ENCODE assay signal across 25 cellular contexts in genomic region chr17:51189628-51190027, GRCh38. TPM values are rescaled to one million over a fixed set of nuclear protein-coding genes. Genes with fewer than 3 reads are reported as not detected.
DNase-seq lines count a peak whose midpoint lies in the region; ATAC-seq and TF ChIP-seq lines count a peak whose summit lies in the region.
"Had no signal": no experiment of that assay in that cellular context is flagged by ENCODE, and none has a peak within 500 bp of the region (broad histone marks: within the 10 kb centered on the region; RNA-seq: fewer than 3 reads in every experiment).

No MANE protein-coding gene starts in this region.

- no peaks in the 10 kb centered on the region for H3K4me1 ChIP-seq in mesenchymal stem cell (ENCODE audit: control insufficient read depth, insufficient read depth, low read depth, low read length)
- H3K4me1 ChIP-seq: BLaER1 treated with 17β-estradiol and CSF1 and Interleukin-3, amounts not matched to agents 10 nM and 100 nM; body of pancreas; HAP-1; suprapubic skin; vagina had no signal

- no peak overlapping the region for H3K27ac ChIP-seq in mesenchymal stem cell (ENCODE audit: low read length, poor library complexity, severe bottlenecking)
- H3K27ac ChIP-seq: BLaER1 treated with 17β-estradiol and CSF1 and Interleukin-3, amounts not matched to agents 10 nM and 100 nM; body of pancreas; suprapubic skin; vagina had no signal

- H2BK120ac ChIP-seq in mesenchymal stem cell (ENCODE audit: low read depth, low read length), result no peak overlapping the region

- H3K36me3 ChIP-seq in mesenchymal stem cell (ENCODE audit: control insufficient read depth in 1 of 2, insufficient read depth in 2 of 2, low read depth in 1 of 2, low read length in 2 of 2), result peaks cover 19 to 75% of the 10 kb centered on the region in 2 experiments

- no peak overlapping the region for H2AK5ac ChIP-seq in mesenchymal stem cell (ENCODE audit: low read length, severe bottlenecking)

- no peak for TF ChIP-seq CTCF in brain (conservative IDR thresholded peaks at IDR 0.05)

- no peaks in the 10 kb centered on the region for H3K27me3 Mint-ChIP-seq in activated T-cell treated with anti-CD3 and anti-CD28 coated beads, Interleukin-2, amount 50 U/mL, for 72 hours (ENCODE audit: low read depth)
- no peaks in the 10 kb centered on the region for H3K27me3 Mint-ChIP-seq in activated T-cell treated with anti-CD3 and anti-CD28 coated beads, Interleukin-2, amount 50 U/mL, for 4 hours (ENCODE audit: low read depth)
- H3K27me3 Mint-ChIP-seq in brain, result no peaks in the 10 kb centered on the region
- H3K27me3 Mint-ChIP-seq: activated naive CD8-positive, alpha-beta T cell treated with anti-CD3 and anti-CD28 coated beads, Interleukin-2, amount 10 ng/mL, durations not matched to agents 7 days and 5 days had no signal

- H3K14ac ChIP-seq in mesenchymal stem cell (ENCODE audit: low read length in 2 of 2), result no peak overlapping the region

- peaks cover 2% of the 10 kb centered on the region for H3K79me1 ChIP-seq in mesenchymal stem cell (replicated peaks; ENCODE audit: low read length, poor library complexity, severe bottlenecking)

- no peak for ATAC-seq in activated T-cell treated with anti-CD3 and anti-CD28 coated beads, Interleukin-2, amount 50 U/mL, for 72 hours (replicated peaks in 1 of 2)
- ATAC-seq in activated T-cell treated with anti-CD3 and anti-CD28 coated beads, Interleukin-2, amount 50 U/mL, for 4 hours, result no peak
- no peak for ATAC-seq in stimulated activated effector memory CD8-positive, alpha-beta T cell treated with anti-CD3 and anti-CD28 coated beads, Interleukin-12 subunit alpha, Interleukin-12 subunit beta, amount 100 ng/mL, for 72 hours
- ATAC-seq: body of pancreas, right cardiac atrium had no signal

- peaks cover 5 to 8% of the 10 kb centered on the region in 2 donors for H3K36me3 Mint-ChIP-seq in activated T-cell treated with anti-CD3 and anti-CD28 coated beads, Interleukin-2, amount 50 U/mL, for 72 hours (ENCODE audit: insufficient read depth in 2 of 2)
- H3K36me3 Mint-ChIP-seq in activated T-cell treated with anti-CD3 and anti-CD28 coated beads, Interleukin-2, amount 50 U/mL, for 4 hours (ENCODE audit: insufficient read depth), result peaks cover 33% of the 10 kb centered on the region
- peaks cover 74% of the 10 kb centered on the region for H3K36me3 Mint-ChIP-seq in brain
- H3K36me3 Mint-ChIP-seq in stimulated activated effector memory CD8-positive, alpha-beta T cell treated with anti-CD3 and anti-CD28 coated beads, Interleukin-12 subunit alpha, Interleukin-12 subunit beta, amount 100 ng/mL, for 72 hours, result peaks cover 93% of the 10 kb centered on the region

- H3K4me3 ChIP-seq in mesenchymal stem cell (ENCODE audit: insufficient read depth in 1 of 2, low read depth in 1 of 2, low read length in 2 of 2), result no peak overlapping the region
- H3K4me3 ChIP-seq: BLaER1 treated with 17β-estradiol and CSF1 and Interleukin-3, amounts not matched to agents 10 nM and 100 nM; body of pancreas; HAP-1; lung; suprapubic skin; vagina had no signal

- H3K4me3 Mint-ChIP-seq in activated T-cell treated with anti-CD3 and anti-CD28 coated beads, Interleukin-2, amount 50 U/mL, for 72 hours, result no peak overlapping the region
- H3K4me3 Mint-ChIP-seq in activated T-cell treated with anti-CD3 and anti-CD28 coated beads, Interleukin-2, amount 50 U/mL, for 4 hours, result no peak overlapping the region
- no peak overlapping the region for H3K4me3 Mint-ChIP-seq in brain
- H3K4me3 Mint-ChIP-seq in stimulated activated effector memory CD8-positive, alpha-beta T cell treated with anti-CD3 and anti-CD28 coated beads, Interleukin-12 subunit alpha, Interleukin-12 subunit beta, amount 100 ng/mL, for 72 hours, result no peak overlapping the region
- H3K4me3 Mint-ChIP-seq: activated naive CD8-positive, alpha-beta T cell treated with anti-CD3 and anti-CD28 coated beads, Interleukin-2, amount 10 ng/mL, durations not matched to agents 7 days and 5 days; activated T-helper 1 cell treated with anti-CD3 and anti-CD28 coated beads, Interleukin-12 subunit alpha, Interleukin-12 subunit beta, Interleukin-2, Interleukin-4 antibody, amounts not matched to agents 30 ng/mL and 10 ng/mL and 1 ng/mL, durations not matched to agents 14 hours and 24 hours and 36 hours had no signal

- H3K9me3 Mint-ChIP-seq in activated T-cell treated with anti-CD3 and anti-CD28 coated beads, Interleukin-2, amount 50 U/mL, for 72 hours, result no peaks in the 10 kb centered on the region
- no peaks in the 10 kb centered on the region for H3K9me3 Mint-ChIP-seq in activated T-cell treated with anti-CD3 and anti-CD28 coated beads, Interleukin-2, amount 50 U/mL, for 4 hours
- no peaks in the 10 kb centered on the region for H3K9me3 Mint-ChIP-seq in brain
- no peaks in the 10 kb centered on the region for H3K9me3 Mint-ChIP-seq in stimulated activated effector memory CD8-positive, alpha-beta T cell treated with anti-CD3 and anti-CD28 coated beads, Interleukin-12 subunit alpha, Interleukin-12 subunit beta, amount 100 ng/mL, for 72 hours
- H3K9me3 Mint-ChIP-seq: activated naive CD8-positive, alpha-beta T cell treated with anti-CD3 and anti-CD28 coated beads, Interleukin-2, amount 10 ng/mL, durations not matched to agents 7 days and 5 days; activated T-helper 1 cell treated with anti-CD3 and anti-CD28 coated beads, Interleukin-12 subunit alpha, Interleukin-12 subunit beta, Interleukin-2, Interleukin-4 antibody, amounts not matched to agents 30 ng/mL and 10 ng/mL and 1 ng/mL, durations not matched to agents 14 hours and 24 hours and 36 hours had no signal

- H3K4me2 ChIP-seq in mesenchymal stem cell (ENCODE audit: low read length, poor library complexity, severe bottlenecking), result no peak overlapping the region
- H3K4me2 ChIP-seq: BLaER1 treated with 17β-estradiol and CSF1 and Interleukin-3, amounts not matched to agents 10 nM and 100 nM had no signal

- H3K4ac ChIP-seq in mesenchymal stem cell (ENCODE audit: low read depth in 1 of 2, low read length in 2 of 2), result no peak overlapping the region

- H3K9ac ChIP-seq in mesenchymal stem cell (ENCODE audit: low read length), result no peak overlapping the region
- H3K9ac ChIP-seq: BLaER1 treated with 17β-estradiol and CSF1 and Interleukin-3, amounts not matched to agents 10 nM and 100 nM had no signal

- H3K27me3 ChIP-seq in mesenchymal stem cell (ENCODE audit: control insufficient read depth in 1 of 2, insufficient read depth in 1 of 2, low read length in 2 of 2), result no peaks in the 10 kb centered on the region
- H3K27me3 ChIP-seq: BLaER1 treated with 17β-estradiol and CSF1 and Interleukin-3, amounts not matched to agents 10 nM and 100 nM; body of pancreas; suprapubic skin; vagina had no signal

- no peak overlapping the region for H2AFZ ChIP-seq in mesenchymal stem cell (ENCODE audit: low read depth, low read length)

- H3K9me3 ChIP-seq in mesenchymal stem cell (ENCODE audit: control insufficient read depth, low read length), result no peaks in the 10 kb centered on the region
- H3K9me3 ChIP-seq: BLaER1 treated with 17β-estradiol and CSF1 and Interleukin-3, amounts not matched to agents 10 nM and 100 nM; body of pancreas; HAP-1; suprapubic skin; vagina had no signal

- H4K91ac ChIP-seq in mesenchymal stem cell (ENCODE audit: low read length), result no peak overlapping the region

- H2BK15ac ChIP-seq in mesenchymal stem cell (ENCODE audit: low read depth, poor library complexity, severe bottlenecking), result no peak overlapping the region

- H2BK5ac ChIP-seq in mesenchymal stem cell (ENCODE audit: low read depth, low read length, poor library complexity, severe bottlenecking), result no peak overlapping the region

- H3K18ac ChIP-seq in mesenchymal stem cell (ENCODE audit: low read depth in 1 of 2, low read length in 2 of 2), result no peak overlapping the region

- H4K8ac ChIP-seq in mesenchymal stem cell (ENCODE audit: low read length), result no peak overlapping the region

- WGBS in mesenchymal stem cell, result 100% methylated on average over 1 of the region's 1 CpG

- peaks cover under 1% of the 10 kb centered on the region for H3K4me1 Mint-ChIP-seq in activated T-cell treated with anti-CD3 and anti-CD28 coated beads, Interleukin-2, amount 50 U/mL, for 72 hours (ENCODE audit: low read depth)
- H3K4me1 Mint-ChIP-seq in activated T-cell treated with anti-CD3 and anti-CD28 coated beads, Interleukin-2, amount 50 U/mL, for 4 hours (ENCODE audit: low read depth), result no peaks in the 10 kb centered on the region
- H3K4me1 Mint-ChIP-seq in brain, result no peaks in the 10 kb centered on the region
- H3K4me1 Mint-ChIP-seq in stimulated activated effector memory CD8-positive, alpha-beta T cell treated with anti-CD3 and anti-CD28 coated beads, Interleukin-12 subunit alpha, Interleukin-12 subunit beta, amount 100 ng/mL, for 72 hours, result no peaks in the 10 kb centered on the region

- peak overlapping the region; percentile 50 for H3K27ac Mint-ChIP-seq in activated T-cell treated with anti-CD3 and anti-CD28 coated beads, Interleukin-2, amount 50 U/mL, for 72 hours
- H3K27ac Mint-ChIP-seq in brain, result peak overlapping the region in 3 of 5 experiments; percentile 31 to 68 (median 68)
- H3K27ac Mint-ChIP-seq in stimulated activated effector memory CD8-positive, alpha-beta T cell treated with anti-CD3 and anti-CD28 coated beads, Interleukin-12 subunit alpha, Interleukin-12 subunit beta, amount 100 ng/mL, for 72 hours, result peak overlapping the region; percentile 37
- H3K27ac Mint-ChIP-seq: activated naive CD8-positive, alpha-beta T cell treated with anti-CD3 and anti-CD28 coated beads, Interleukin-2, amount 10 ng/mL, durations not matched to agents 7 days and 5 days; activated T-helper 1 cell treated with anti-CD3 and anti-CD28 coated beads, Interleukin-12 subunit alpha, Interleukin-12 subunit beta, Interleukin-2, Interleukin-4 antibody, amounts not matched to agents 30 ng/mL and 10 ng/mL and 1 ng/mL, durations not matched to agents 14 hours and 24 hours and 36 hours had no signal

- H3K23ac ChIP-seq in mesenchymal stem cell (ENCODE audit: low read length in 2 of 2), result no peak overlapping the region

- H2BK12ac ChIP-seq in mesenchymal stem cell (ENCODE audit: low read length in 2 of 2), result no peak overlapping the region

- no peak for DNase-seq in activated T-cell treated with anti-CD3 and anti-CD28 coated beads, Interleukin-2, amount 50 U/mL, for 72 hours
- DNase-seq in activated T-cell treated with anti-CD3 and anti-CD28 coated beads, Interleukin-2, amount 50 U/mL, for 4 hours, result no peak
- DNase-seq in mesenchymal stem cell (peak; percentile 15), NCI-H128 (lab: John Stamatoyannopoulos, UW; ENCODE audit: unreplicated experiment) (no peak), NCI-H510A (lab: John Stamatoyannopoulos, UW) (no peak), NCI-H1436 treated with DMSO at 0.1 percent for 48 hours (lab: John Stamatoyannopoulos, UW) (no peak)
- no peak for DNase-seq in stimulated activated effector memory CD8-positive, alpha-beta T cell treated with anti-CD3 and anti-CD28 coated beads, Interleukin-12 subunit alpha, Interleukin-12 subunit beta, amount 100 ng/mL, for 72 hours (ENCODE audit: low spot score in 2 of 2)
- DNase-seq: activated CD4-positive, CD25-positive, alpha-beta regulatory T cell; activated naive CD8-positive, alpha-beta T cell treated with anti-CD3 and anti-CD28 coated beads, Interleukin-2, amount 10 ng/mL, durations not matched to agents 7 days and 5 days; body of pancreas; effector CD8-positive, alpha-beta T cell; KG1; kidney; NCI-H1694; occipital lobe; right cardiac atrium; stimulated activated CD4-positive, alpha-beta T cell treated with anti-CD3 and anti-CD28 coated beads, Interleukin-15, amount 100 ng/mL, for 24 hours; stimulated activated CD8-positive, alpha-beta memory T cell treated with anti-CD3 and anti-CD28 coated beads, Interleukin-4, amount 100 ng/mL, for 48 hours had no signal

RNA-seq across cellular contexts. Expression of gene NME2, which starts 23.4 kb away (rescaled TPM):
- total RNA-seq in activated T-cell treated with anti-CD3 and anti-CD28 coated beads, Interleukin-2, amount 50 U/mL, for 72 hours, result 100 to 1,000 TPM; 548 to 602 TPM
- 100 to 1,000 TPM; 847 to 931 (median 896) TPM for total RNA-seq in activated T-cell treated with anti-CD3 and anti-CD28 coated beads, Interleukin-2, amount 50 U/mL, for 4 hours
- polyA plus RNA-seq in brain (ENCODE audit: insufficient read depth, low read depth, low replicate concordance), result 238 TPM
- polyA plus RNA-seq in mesenchymal stem cell (2013, experiment 1 of 2), result 1,365 TPM
- polyA plus RNA-seq in mesenchymal stem cell (2013, experiment 2 of 2), result 1,368 TPM

RNA-seq across cellular contexts. Expression of gene NME1, which starts 36.3 kb away (rescaled TPM):
- total RNA-seq in activated T-cell treated with anti-CD3 and anti-CD28 coated beads, Interleukin-2, amount 50 U/mL, for 72 hours, result 10 to 100 TPM; 88.2 to 96.0 TPM
- 100 to 1,000 TPM; 495 to 588 (median 548) TPM for total RNA-seq in activated T-cell treated with anti-CD3 and anti-CD28 coated beads, Interleukin-2, amount 50 U/mL, for 4 hours
- polyA plus RNA-seq in brain (ENCODE audit: insufficient read depth, low read depth, low replicate concordance), result 161 TPM
- 147 TPM for polyA plus RNA-seq in mesenchymal stem cell (2013, experiment 1 of 2)
- polyA plus RNA-seq in mesenchymal stem cell (2013, experiment 2 of 2), result 158 TPM

Comparison
In these comparisons a context has a peak if more than half of its experiments do, and no peak if none do; other contexts are left out.
1. RNA of gene NME1, which starts 36.3 kb away (total RNA-seq): 495 to 588 TPM in activated T-cell treated with anti-CD3 and anti-CD28 coated beads, Interleukin-2, amount 50 U/mL, for 4 hours; 88.2 to 96.0 TPM in activated T-cell treated with anti-CD3 and anti-CD28 coated beads, Interleukin-2, amount 50 U/mL, for 72 hours; every median in the first group is over 4 times any median in the second.
2. Peak in every context shown above with its lines, with median percentiles within 50 percentile points of each other: H3K27ac Mint-ChIP-seq.